In the genomic region with DNA sequence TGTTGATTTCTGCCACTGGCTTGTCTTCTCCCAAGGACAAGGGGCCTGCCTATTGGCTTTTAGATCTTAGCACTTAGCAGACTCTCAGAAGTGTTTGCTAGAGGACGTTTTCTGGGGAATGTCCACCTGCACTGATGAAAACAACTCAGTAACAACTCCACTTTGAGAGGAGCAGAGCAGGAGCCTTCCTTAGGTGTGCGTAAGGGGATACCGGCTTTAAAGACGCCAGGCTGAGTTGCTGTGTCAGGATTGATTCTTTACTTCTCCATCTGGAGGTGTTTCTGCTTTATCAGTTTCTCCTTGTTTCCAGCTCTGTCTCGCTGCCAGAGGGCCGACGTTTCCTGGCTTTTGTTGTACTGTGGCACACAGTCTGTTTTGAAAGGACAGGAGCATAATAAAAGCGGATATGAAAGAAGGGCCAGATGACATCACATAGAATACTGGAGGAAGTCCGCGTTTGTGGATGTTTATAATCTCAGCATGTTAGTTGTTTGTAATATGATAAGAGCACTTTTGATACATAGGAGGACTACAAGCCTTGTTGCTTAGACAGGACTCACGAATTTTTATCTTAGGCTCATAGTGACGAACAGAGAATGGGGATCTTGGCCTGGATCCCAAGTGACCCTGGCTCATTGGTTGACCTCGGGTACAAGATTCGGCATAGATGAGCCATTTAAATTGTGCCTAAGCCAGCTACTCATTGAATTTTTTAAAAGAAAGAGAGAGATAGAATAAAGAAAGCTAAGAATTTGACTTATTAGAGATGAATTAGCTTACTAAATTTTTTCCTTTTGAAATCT, we compare ENCODE assay signal across 8 cellular contexts. TPM values are rescaled to one million over a fixed set of nuclear protein-coding genes. Genes with fewer than 3 reads are reported as not detected.
A peak's percentile ranks its signal among the peaks of the same experiment; 100 is the strongest.
DNase-seq lines count a peak whose midpoint lies in the region; ATAC-seq and TF ChIP-seq lines count a peak whose summit lies in the region.

No MANE protein-coding gene starts in this region.

- H3K4me3 ChIP-seq in CD4-positive, alpha-beta memory T cell (ENCODE audit: low read length in 2 of 2): no peak overlapping the region

- H3K27ac Mint-ChIP-seq in CD4-positive, alpha-beta memory T cell: peak overlapping the region in 5 of 7 donors; percentile 10 to 87 (median 72)
- H3K27ac Mint-ChIP-seq in HFFc6: peak overlapping the region; percentile 87
- H3K27ac Mint-ChIP-seq in activated T-helper 1 cell treated with anti-CD3 and anti-CD28 coated beads, Interleukin-12 subunit alpha, Interleukin-12 subunit beta, Interleukin-2, Interleukin-4 antibody, amounts not matched to agents 30 ng/mL and 10 ng/mL and 1 ng/mL, durations not matched to agents 14 hours and 24 hours and 36 hours: no peak overlapping the region

- peaks cover 11 to 26% (median 17%) of the 10 kb centered on the region in 4 donors for H3K4me1 Mint-ChIP-seq in CD4-positive, alpha-beta memory T cell
- peaks cover 64% of the 10 kb centered on the region for H3K4me1 Mint-ChIP-seq in HFFc6 (ENCODE audit: low read depth)
- H3K4me1 Mint-ChIP-seq in activated T-helper 1 cell treated with anti-CD3 and anti-CD28 coated beads, Interleukin-12 subunit alpha, Interleukin-12 subunit beta, Interleukin-2, Interleukin-4 antibody, amounts not matched to agents 30 ng/mL and 10 ng/mL and 1 ng/mL, durations not matched to agents 14 hours and 24 hours and 36 hours (ENCODE audit: low read depth): peaks cover 33% of the 10 kb centered on the region

- H3K9me3 ChIP-seq in CD4-positive, alpha-beta memory T cell (ENCODE audit: control insufficient read depth in 1 of 2, low read length in 2 of 2): no peaks in the 10 kb centered on the region

- H3K36me3 ChIP-seq in CD4-positive, alpha-beta memory T cell (ENCODE audit: insufficient read depth, low read length): no peaks in the 10 kb centered on the region

- CTCF ChIA-PET in CD4-positive, alpha-beta memory T cell (lab: Charles Lee; ENCODE audit: partially characterized antibody): no interaction called here

- intact Hi-C loops in CD4-positive, alpha-beta memory T cell (cut with micrococcal nuclease): no loop called here
- intact Hi-C loops in activated T-helper 1 cell treated with anti-CD3 and anti-CD28 coated beads, Interleukin-12 subunit alpha, Interleukin-12 subunit beta, Interleukin-2, Interleukin-4 antibody, amounts not matched to agents 30 ng/mL and 10 ng/mL and 1 ng/mL, durations not matched to agents 14 hours and 24 hours and 36 hours (cut with micrococcal nuclease): no loop called here

- no peak for TF ChIP-seq CTCF in HFFc6 (IDR thresholded peaks at IDR 0.05)

- peaks cover 14% of the 10 kb centered on the region for H3K4me1 ChIP-seq in CD4-positive, alpha-beta memory T cell (ENCODE audit: insufficient read depth, low read length)

- no peaks in the 10 kb centered on the region for H3K36me3 Mint-ChIP-seq in CD4-positive, alpha-beta memory T cell
- H3K36me3 Mint-ChIP-seq in HFFc6 (ENCODE audit: low read depth): peaks cover 28% of the 10 kb centered on the region
- H3K36me3 Mint-ChIP-seq in activated T-helper 1 cell treated with anti-CD3 and anti-CD28 coated beads, Interleukin-12 subunit alpha, Interleukin-12 subunit beta, Interleukin-2, Interleukin-4 antibody, amounts not matched to agents 30 ng/mL and 10 ng/mL and 1 ng/mL, durations not matched to agents 14 hours and 24 hours and 36 hours (ENCODE audit: low read depth): peaks cover 5% of the 10 kb centered on the region

- ATAC-seq in GM18520 (IDR thresholded peaks at IDR 0.05; ENCODE audit: unreplicated experiment): no peak

- H3K27me3 Mint-ChIP-seq in CD4-positive, alpha-beta memory T cell: peaks cover 8 to 13% of the 10 kb centered on the region in 2 donors
- H3K27me3 Mint-ChIP-seq in HFFc6 (ENCODE audit: insufficient read depth): no peaks in the 10 kb centered on the region; the same call in 1 of the 2 replicates
- peaks cover 30% of the 10 kb centered on the region for H3K27me3 Mint-ChIP-seq in activated T-helper 1 cell treated with anti-CD3 and anti-CD28 coated beads, Interleukin-12 subunit alpha, Interleukin-12 subunit beta, Interleukin-2, Interleukin-4 antibody, amounts not matched to agents 30 ng/mL and 10 ng/mL and 1 ng/mL, durations not matched to agents 14 hours and 24 hours and 36 hours (ENCODE audit: insufficient read depth)

- POLR2A ChIA-PET in CD4-positive, alpha-beta memory T cell (lab: Charles Lee; ENCODE audit: partially characterized antibody): no interaction called here

- peak overlapping the region in 5 of 8 donors; percentile 68 to 79 (median 71) for H3K4me3 Mint-ChIP-seq in CD4-positive, alpha-beta memory T cell
- peak overlapping the region; percentile 72; the same call in 1 of the 2 replicates for H3K4me3 Mint-ChIP-seq in HFFc6
- H3K4me3 Mint-ChIP-seq in activated T-helper 1 cell treated with anti-CD3 and anti-CD28 coated beads, Interleukin-12 subunit alpha, Interleukin-12 subunit beta, Interleukin-2, Interleukin-4 antibody, amounts not matched to agents 30 ng/mL and 10 ng/mL and 1 ng/mL, durations not matched to agents 14 hours and 24 hours and 36 hours: peak overlapping the region; percentile 61

- no peaks in the 10 kb centered on the region for H3K27me3 ChIP-seq in CD4-positive, alpha-beta memory T cell (ENCODE audit: insufficient read depth, low read length)

- peaks cover 0 to 4% (median 0%) of the 10 kb centered on the region in 8 donors for H3K9me3 Mint-ChIP-seq in CD4-positive, alpha-beta memory T cell
- no peaks in the 10 kb centered on the region for H3K9me3 Mint-ChIP-seq in HFFc6
- H3K9me3 Mint-ChIP-seq in activated T-helper 1 cell treated with anti-CD3 and anti-CD28 coated beads, Interleukin-12 subunit alpha, Interleukin-12 subunit beta, Interleukin-2, Interleukin-4 antibody, amounts not matched to agents 30 ng/mL and 10 ng/mL and 1 ng/mL, durations not matched to agents 14 hours and 24 hours and 36 hours: peaks cover 9% of the 10 kb centered on the region

- H3K27ac ChIP-seq in CD4-positive, alpha-beta memory T cell (ENCODE audit: low read depth, low read length): no peak overlapping the region

- DNase-seq in CD4-positive, alpha-beta memory T cell: no peak
- DNase-seq in HFFc6 (no peak), lung microvascular endothelial cell (ENCODE audit: low read depth in 2 of 2) (peak; percentile 87 to 94), D341Med (ENCODE audit: low spot score) (no peak), NCI-H1694 treated with DMSO at 0.1 percent for 48 hours (lab: John Stamatoyannopoulos, UW) (no peak), NCI-H345 (lab: John Stamatoyannopoulos, UW) (no peak)
- DNase-seq in activated T-helper 1 cell treated with anti-CD3 and anti-CD28 coated beads, Interleukin-12 subunit alpha, Interleukin-12 subunit beta, Interleukin-2, Interleukin-4 antibody, amounts not matched to agents 30 ng/mL and 10 ng/mL and 1 ng/mL, durations not matched to agents 14 hours and 24 hours and 36 hours (ENCODE audit: low spot score): no peak

RNA-seq across cellular contexts. Expression of gene COL4A2, which starts 34.6 kb away (rescaled TPM):
- total RNA-seq in CD4-positive, alpha-beta memory T cell: not detected
- not detected for polyA plus RNA-seq in CD4-positive, alpha-beta memory T cell
- 100 to 1,000 TPM; 202 to 327 (median 217) TPM for total RNA-seq in HFFc6 (2021; fragmentation: NEBNext Ultra II Directional; extraction: Animal tissue kit (Norgen Biotek cat#: 25700))
- 0.10 TPM in 1 of 2 replicates, not detected in the other for total RNA-seq in activated T-helper 1 cell treated with anti-CD3 and anti-CD28 coated beads, Interleukin-12 subunit alpha, Interleukin-12 subunit beta, Interleukin-2, Interleukin-4 antibody, amounts not matched to agents 30 ng/mL and 10 ng/mL and 1 ng/mL, durations not matched to agents 14 hours and 24 hours and 36 hours
- 728 and 775 TPM in 2 replicates for total RNA-seq in lung microvascular endothelial cell

RNA-seq across cellular contexts. Expression of gene COL4A1, which starts 34.7 kb away (rescaled TPM):
- total RNA-seq in CD4-positive, alpha-beta memory T cell: not detected
- not detected for polyA plus RNA-seq in CD4-positive, alpha-beta memory T cell
- 100 to 1,000 TPM; 137 to 328 (median 148) TPM for total RNA-seq in HFFc6 (2021; fragmentation: NEBNext Ultra II Directional; extraction: Animal tissue kit (Norgen Biotek cat#: 25700))
- total RNA-seq in activated T-helper 1 cell treated with anti-CD3 and anti-CD28 coated beads, Interleukin-12 subunit alpha, Interleukin-12 subunit beta, Interleukin-2, Interleukin-4 antibody, amounts not matched to agents 30 ng/mL and 10 ng/mL and 1 ng/mL, durations not matched to agents 14 hours and 24 hours and 36 hours: not detected in 2 replicates
- 836 and 1,068 TPM in 2 replicates for total RNA-seq in lung microvascular endothelial cell

Comparison
In these comparisons a context has a peak if more than half of its experiments do, and no peak if none do; other contexts are left out.
1. DNase-seq: peak in lung microvascular endothelial cell (2 of 2); none in CD4-positive, alpha-beta memory T cell (0 of 5), HFFc6 (single experiment), activated T-helper 1 cell treated with anti-CD3 and anti-CD28 coated beads, Interleukin-12 subunit alpha, Interleukin-12 subunit beta, Interleukin-2, Interleukin-4 antibody, amounts not matched to agents 30 ng/mL and 10 ng/mL and 1 ng/mL, durations not matched to agents 14 hours and 24 hours and 36 hours (single experiment), D341Med (single experiment), NCI-H1694 treated with DMSO at 0.1 percent for 48 hours (single experiment) and NCI-H345 (single experiment).
2. RNA of gene COL4A2, which starts 34.6 kb away (total RNA-seq): 728 to 775 TPM in lung microvascular endothelial cell and 202 to 327 TPM in HFFc6; not detected in CD4-positive, alpha-beta memory T cell and 0.10 TPM in activated T-helper 1 cell treated with anti-CD3 and anti-CD28 coated beads, Interleukin-12 subunit alpha, Interleukin-12 subunit beta, Interleukin-2, Interleukin-4 antibody, amounts not matched to agents 30 ng/mL and 10 ng/mL and 1 ng/mL, durations not matched to agents 14 hours and 24 hours and 36 hours; every median in the first group is over 100 times any median in the second.
3. RNA of gene COL4A1, which starts 34.7 kb away (total RNA-seq): 836 to 1,068 TPM in lung microvascular endothelial cell and 137 to 328 TPM in HFFc6; not detected in activated T-helper 1 cell treated with anti-CD3 and anti-CD28 coated beads, Interleukin-12 subunit alpha, Interleukin-12 subunit beta, Interleukin-2, Interleukin-4 antibody, amounts not matched to agents 30 ng/mL and 10 ng/mL and 1 ng/mL, durations not matched to agents 14 hours and 24 hours and 36 hours and not detected in CD4-positive, alpha-beta memory T cell; every median in the first group is over 100 times any median in the second.
4. Peak in every context shown above with its lines, with median percentiles within 50 percentile points of each other: H3K4me3 Mint-ChIP-seq.